In genomic region chr20:47349365-47350180, GRCh38 we compare ENCODE assay signal across 11 cellular contexts. TPM values are rescaled to one million over a fixed set of nuclear protein-coding genes. Genes with fewer than 3 reads are reported as not detected.
DNase-seq lines count a peak whose midpoint lies in the region; ATAC-seq and TF ChIP-seq lines count a peak whose summit lies in the region.
"Had no signal": no experiment of that assay in that cellular context is flagged by ENCODE, and none has a peak within 500 bp of the region (broad histone marks: within the 10 kb centered on the region; RNA-seq: fewer than 3 reads in every experiment).

No MANE protein-coding gene starts in this region.

- ATAC-seq in GM19328 (IDR thresholded peaks at IDR 0.05; ENCODE audit: unreplicated experiment) = no peak
- ATAC-seq in GM18907 (IDR thresholded peaks at IDR 0.05; ENCODE audit: unreplicated experiment) = no peak
- ATAC-seq: left lobe of liver had no signal

- H3K27me3 Mint-ChIP-seq in type B pancreatic cell = no peaks in the 10 kb centered on the region

- H3K27ac ChIP-seq in right atrium auricular region (peak overlapping the region; percentile 97 to 99), duodenal mucosa (ENCODE audit: low read depth, low read length) (peak overlapping the region; percentile 4), muscle layer of colon (ENCODE audit: low read depth, low read length) (peak overlapping the region; percentile 96)
- H3K27ac ChIP-seq: C4-2B had no signal

- H3K9me3 ChIP-seq in right atrium auricular region (no peaks in the 10 kb centered on the region), duodenal mucosa (ENCODE audit: control insufficient read depth in 1 of 2, low read length in 2 of 2) (no peaks in the 10 kb centered on the region), muscle layer of colon (ENCODE audit: low read length) (no peaks in the 10 kb centered on the region)

- DNase-seq in right atrium auricular region (ENCODE audit: low spot score) (no peak), cardiac septum (ENCODE audit: low spot score) (no peak), type B pancreatic cell (ENCODE audit: extremely low spot score, unreplicated experiment) (no peak), NCI-H2029 treated with DMSO at 0.1 percent for 48 hours (lab: John Stamatoyannopoulos, UW) (no peak)
- DNase-seq: NCI-H446 treated with DMSO at 0.1 percent for 48 hours had no signal

- H3K9ac ChIP-seq in duodenal mucosa (ENCODE audit: low read depth in 1 of 2, low read length in 2 of 2) (peak overlapping the region in 1 of 2 donors; percentile 3), muscle layer of colon (ENCODE audit: low read length) (no peak overlapping the region)

- no peak overlapping the region for H3K27ac Mint-ChIP-seq in type B pancreatic cell

- H3K4me1 Mint-ChIP-seq in type B pancreatic cell (ENCODE audit: unreplicated experiment) = peaks cover 16% of the 10 kb centered on the region

- H3K4me3 ChIP-seq in right atrium auricular region = no peak overlapping the region
- H3K4me3 ChIP-seq in duodenal mucosa (ENCODE audit: low read depth in 1 of 2, low read length in 2 of 2) = peak overlapping the region in 1 of 2 donors; percentile 27
- H3K4me3 ChIP-seq in muscle layer of colon (ENCODE audit: low read depth in 1 of 2, low read length in 2 of 2) = peak overlapping the region in 1 of 2 donors; percentile 4

- H3K4me3 Mint-ChIP-seq in type B pancreatic cell = no peak overlapping the region

- TF ChIP-seq CTCF in right atrium auricular region (IDR thresholded peaks at IDR 0.05) (no peak), type B pancreatic cell (conservative IDR thresholded peaks at IDR 0.05) (no peak)

- no peaks in the 10 kb centered on the region for H3K27me3 ChIP-seq in right atrium auricular region
- no peaks in the 10 kb centered on the region for H3K27me3 ChIP-seq in duodenal mucosa (ENCODE audit: control insufficient read depth in 1 of 2, insufficient read depth in 2 of 2, low read length in 2 of 2)
- H3K27me3 ChIP-seq in muscle layer of colon (ENCODE audit: control insufficient read depth in 1 of 2, insufficient read depth in 2 of 2, low read length in 2 of 2) = no peaks in the 10 kb centered on the region

- no peaks in the 10 kb centered on the region for H3K9me3 Mint-ChIP-seq in type B pancreatic cell

- H3K4me1 ChIP-seq in right atrium auricular region (peaks cover 0 to 80% of the 10 kb centered on the region in 2 donors), duodenal mucosa (ENCODE audit: control insufficient read depth in 1 of 2, insufficient read depth in 2 of 2, low read length in 2 of 2) (peaks cover 58 to 73% of the 10 kb centered on the region in 2 donors), muscle layer of colon (ENCODE audit: insufficient read depth, low read length) (peaks cover 78% of the 10 kb centered on the region)

- peaks cover 22% of the 10 kb centered on the region for H3K36me3 Mint-ChIP-seq in type B pancreatic cell

- intact Hi-C loops in cardiac septum (cut with DNase I) = no loop called here

- H3K36me3 ChIP-seq in right atrium auricular region = peaks cover 13% of the 10 kb centered on the region
- H3K36me3 ChIP-seq in duodenal mucosa (ENCODE audit: control insufficient read depth in 1 of 2, insufficient read depth in 2 of 2, low read length in 2 of 2) = peaks cover 0 to 20% of the 10 kb centered on the region in 2 donors
- H3K36me3 ChIP-seq in muscle layer of colon (ENCODE audit: insufficient read depth, low read length) = no peaks in the 10 kb centered on the region

RNA-seq across cellular contexts. Expression of gene ZMYND8, which starts 6.9 kb away (rescaled TPM):
- total RNA-seq in right atrium auricular region = 10 to 100 TPM; 22.0 to 35.3 TPM
- total RNA-seq in cardiac septum = 25.7 TPM
- 38.9 and 58.9 TPM in 2 replicates for total RNA-seq in type B pancreatic cell (ENCODE audit: low replicate concordance)

Comparison
In these comparisons a context has a peak if more than half of its experiments do, and no peak if none do; other contexts are left out.
1. H3K27ac ChIP-seq: peak in every context shown above with its lines; median percentile 98 in right atrium auricular region; 96 in muscle layer of colon; 4 in duodenal mucosa.